ENCODE assay signal across 1 cellular context in genomic region chr5:125660231-125660895, GRCh38.
TF ChIP-seq lines count a peak whose summit lies in the region.

No MANE protein-coding gene starts in this region.

TF ChIP-seq in H1, 55 proteins besides CTCF, POLR2A, EP300 and RAD21 (continued from another document):
- TF ChIP-seq E2F6 (IDR thresholded peaks at IDR 0.05) (no peak), TCF12 (IDR thresholded peaks at IDR 0.05; ENCODE audit: low read depth, low read length) (no peak), FOSL1 (IDR thresholded peaks at IDR 0.05; ENCODE audit: insufficient read depth, low read depth, low read length) (no peak), POLR2AphosphoS5 (IDR thresholded peaks at IDR 0.05; ENCODE audit: low read depth, low read length) (no peak), SAP30 (IDR thresholded peaks at IDR 0.05; ENCODE audit: insufficient read depth, insufficient replicate concordance, low read length) (no peak)
